25 cellular contexts compared by ENCODE assay signal in the genomic region with DNA sequence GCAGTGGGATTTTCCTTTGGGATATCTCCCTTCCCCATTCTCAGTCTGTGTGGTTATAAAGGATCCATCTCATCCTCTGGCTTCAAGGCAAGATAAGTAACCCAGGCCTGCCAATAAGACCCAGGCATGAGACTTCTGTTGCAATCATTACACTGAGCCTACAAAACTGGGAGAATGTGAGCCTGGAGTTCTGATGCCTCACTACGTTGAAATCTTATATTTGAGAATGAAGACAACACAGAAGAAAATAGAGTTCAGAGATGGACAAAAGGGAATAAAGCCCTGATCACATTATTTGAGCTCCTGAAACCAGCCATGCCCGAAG.
A peak's percentile ranks its signal among the peaks of the same experiment; 100 is the strongest.
DNase-seq lines count a peak whose midpoint lies in the region; ATAC-seq and TF ChIP-seq lines count a peak whose summit lies in the region.
"Had no signal": no experiment of that assay in that cellular context is flagged by ENCODE, and none has a peak within 500 bp of the region (broad histone marks: within the 10 kb centered on the region; RNA-seq: fewer than 3 reads in every experiment).

No MANE protein-coding gene starts in this region.

- H3K4me2 ChIP-seq in BLaER1, result peak overlapping the region; percentile 11
- H3K4me2 ChIP-seq: A549 had no signal

- H3K27ac Mint-ChIP-seq in activated T-helper 2 cell treated with anti-CD3 and anti-CD28 coated beads, Interferon-gamma antibody, Interleukin-2, Interleukin-4, amounts not matched to agents 10 μg/mL and 5 μg/mL and 100 μg/mL, durations not matched to agents 14 hours and 24 hours and 36 hours, result no peak overlapping the region
- H3K27ac Mint-ChIP-seq in CD8-positive, alpha-beta memory T cell, result no peak overlapping the region
- H3K27ac Mint-ChIP-seq in activated T-cell treated with anti-CD3 and anti-CD28 coated beads, Interleukin-2, amount 50 U/mL, for 72 hours, result no peak overlapping the region
- H3K27ac Mint-ChIP-seq: activated naive CD8-positive, alpha-beta T cell treated with anti-CD3 and anti-CD28 coated beads, Interleukin-2, amount 50 U/mL, for 24 hours; T-helper 2 cell treated with Interferon-gamma antibody and Interleukin-4, amounts not matched to agents 5 μg/mL and 100 μg/mL, for 36 hours had no signal

- H3K27me3 ChIP-seq in BLaER1 (no peaks in the 10 kb centered on the region), right atrium auricular region (no peaks in the 10 kb centered on the region), gastrocnemius medialis (no peaks in the 10 kb centered on the region)
- H3K27me3 ChIP-seq in CD8-positive, alpha-beta memory T cell (ENCODE audit: insufficient read depth, low read length, poor library complexity, severe bottlenecking), result no peaks in the 10 kb centered on the region
- H3K27me3 ChIP-seq: cardiac muscle cell, ovary, SJSA1 had no signal

- H3K4me3 ChIP-seq in BLaER1 (no peak overlapping the region), choroid plexus epithelial cell (ENCODE audit: low read depth, low read length) (no peak overlapping the region), right atrium auricular region (no peak overlapping the region), gastrocnemius medialis (no peak overlapping the region)
- H3K4me3 ChIP-seq in CD8-positive, alpha-beta memory T cell (ENCODE audit: low read length), result no peak overlapping the region
- H3K4me3 ChIP-seq: A549, cardiac muscle cell, ovary, SJSA1, skin epidermis had no signal

- TF ChIP-seq CTCF in choroid plexus epithelial cell (conservative IDR thresholded peaks at IDR 0.05; ENCODE audit: low read depth, low read length), result no peak
- TF ChIP-seq CTCF in right atrium auricular region (IDR thresholded peaks at IDR 0.05), result no peak
- no peak for TF ChIP-seq CTCF in gastrocnemius medialis (IDR thresholded peaks at IDR 0.05 in 4 of 5, conservative IDR thresholded peaks at IDR 0.05 in 1 of 5)

- CTCF ChIA-PET in CD8-positive, alpha-beta memory T cell (lab: Charles Lee), result no interaction called here

- TF ChIP-seq POLR2A in gastrocnemius medialis (IDR thresholded peaks at IDR 0.05), result no peak

- H3K36me3 Mint-ChIP-seq in activated T-helper 2 cell treated with anti-CD3 and anti-CD28 coated beads, Interferon-gamma antibody, Interleukin-2, Interleukin-4, amounts not matched to agents 10 μg/mL and 5 μg/mL and 100 μg/mL, durations not matched to agents 14 hours and 24 hours and 36 hours (ENCODE audit: low read depth), result no peaks in the 10 kb centered on the region
- H3K36me3 Mint-ChIP-seq in CD8-positive, alpha-beta memory T cell, result peaks cover 0 to 7% (median 0%) of the 10 kb centered on the region in 3 donors
- H3K36me3 Mint-ChIP-seq in activated T-cell treated with anti-CD3 and anti-CD28 coated beads, Interleukin-2, amount 50 U/mL, for 72 hours (ENCODE audit: insufficient read depth in 2 of 2), result peaks cover 2 to 3% of the 10 kb centered on the region in 2 donors

- H3K4me1 Mint-ChIP-seq in activated T-helper 2 cell treated with anti-CD3 and anti-CD28 coated beads, Interferon-gamma antibody, Interleukin-2, Interleukin-4, amounts not matched to agents 10 μg/mL and 5 μg/mL and 100 μg/mL, durations not matched to agents 14 hours and 24 hours and 36 hours (ENCODE audit: low read depth), result no peaks in the 10 kb centered on the region
- H3K4me1 Mint-ChIP-seq in CD8-positive, alpha-beta memory T cell, result no peaks in the 10 kb centered on the region
- no peaks in the 10 kb centered on the region for H3K4me1 Mint-ChIP-seq in activated T-cell treated with anti-CD3 and anti-CD28 coated beads, Interleukin-2, amount 50 U/mL, for 72 hours (ENCODE audit: low read depth)
- H3K4me1 Mint-ChIP-seq: activated naive CD8-positive, alpha-beta T cell treated with anti-CD3 and anti-CD28 coated beads, Interleukin-2, amount 50 U/mL, for 24 hours had no signal

- no peak overlapping the region for H3K4me3 Mint-ChIP-seq in activated T-helper 2 cell treated with anti-CD3 and anti-CD28 coated beads, Interferon-gamma antibody, Interleukin-2, Interleukin-4, amounts not matched to agents 10 μg/mL and 5 μg/mL and 100 μg/mL, durations not matched to agents 14 hours and 24 hours and 36 hours (ENCODE audit: low read depth)
- H3K4me3 Mint-ChIP-seq in CD8-positive, alpha-beta memory T cell, result no peak overlapping the region
- no peak overlapping the region for H3K4me3 Mint-ChIP-seq in activated T-cell treated with anti-CD3 and anti-CD28 coated beads, Interleukin-2, amount 50 U/mL, for 72 hours
- H3K4me3 Mint-ChIP-seq: activated naive CD8-positive, alpha-beta T cell treated with anti-CD3 and anti-CD28 coated beads, Interleukin-2, amount 50 U/mL, for 24 hours; T-helper 2 cell treated with Interferon-gamma antibody and Interleukin-4, amounts not matched to agents 5 μg/mL and 100 μg/mL, for 36 hours had no signal

- H3K27me3 Mint-ChIP-seq in activated T-helper 2 cell treated with anti-CD3 and anti-CD28 coated beads, Interferon-gamma antibody, Interleukin-2, Interleukin-4, amounts not matched to agents 10 μg/mL and 5 μg/mL and 100 μg/mL, durations not matched to agents 14 hours and 24 hours and 36 hours (ENCODE audit: low read depth), result no peaks in the 10 kb centered on the region
- peaks cover 4 to 5% of the 10 kb centered on the region in 2 donors for H3K27me3 Mint-ChIP-seq in CD8-positive, alpha-beta memory T cell
- no peaks in the 10 kb centered on the region for H3K27me3 Mint-ChIP-seq in activated T-cell treated with anti-CD3 and anti-CD28 coated beads, Interleukin-2, amount 50 U/mL, for 72 hours (ENCODE audit: low read depth)
- H3K27me3 Mint-ChIP-seq: activated naive CD8-positive, alpha-beta T cell treated with anti-CD3 and anti-CD28 coated beads, Interleukin-2, amount 50 U/mL, for 24 hours had no signal

- ATAC-seq in gastrocnemius medialis, result peak; percentile 74 to 85
- ATAC-seq in HG02798 (IDR thresholded peaks at IDR 0.05; ENCODE audit: poor library complexity, unreplicated experiment), result no peak
- no peak for ATAC-seq in activated T-cell treated with anti-CD3 and anti-CD28 coated beads, Interleukin-2, amount 50 U/mL, for 72 hours (replicated peaks in 1 of 2)
- ATAC-seq: A549; activated naive CD8-positive, alpha-beta T cell treated with anti-CD3 and anti-CD28 coated beads, Interleukin-2, amount 50 U/mL, for 24 hours had no signal

- H3K9ac ChIP-seq in BLaER1, result no peak overlapping the region

- peaks cover 12% of the 10 kb centered on the region for H3K9me3 Mint-ChIP-seq in activated T-helper 2 cell treated with anti-CD3 and anti-CD28 coated beads, Interferon-gamma antibody, Interleukin-2, Interleukin-4, amounts not matched to agents 10 μg/mL and 5 μg/mL and 100 μg/mL, durations not matched to agents 14 hours and 24 hours and 36 hours
- H3K9me3 Mint-ChIP-seq in CD8-positive, alpha-beta memory T cell, result peaks cover 0 to 11% (median 2%) of the 10 kb centered on the region in 5 donors
- H3K9me3 Mint-ChIP-seq in activated T-cell treated with anti-CD3 and anti-CD28 coated beads, Interleukin-2, amount 50 U/mL, for 72 hours, result peaks cover 5% of the 10 kb centered on the region in 2 donors

- POLR2A ChIA-PET in CD8-positive, alpha-beta memory T cell (lab: Charles Lee), result no interaction called here

- no peaks in the 10 kb centered on the region for H4K20me1 ChIP-seq in BLaER1

- H3K9me3 ChIP-seq in BLaER1 (peaks cover 28% of the 10 kb centered on the region), right atrium auricular region (no peaks in the 10 kb centered on the region), gastrocnemius medialis (no peaks in the 10 kb centered on the region)
- H3K9me3 ChIP-seq in CD8-positive, alpha-beta memory T cell (ENCODE audit: low read length), result no peaks in the 10 kb centered on the region
- H3K9me3 ChIP-seq: ovary, SJSA1 had no signal

- H3K36me3 ChIP-seq in BLaER1 (0 out of 2 replicates have a peak, but pooled peaks cover 3% of the 10 kb centered on the region), right atrium auricular region (no peaks in the 10 kb centered on the region), gastrocnemius medialis (no peaks in the 10 kb centered on the region)
- H3K36me3 ChIP-seq in CD8-positive, alpha-beta memory T cell (ENCODE audit: insufficient read depth, low read length), result no peaks in the 10 kb centered on the region
- H3K36me3 ChIP-seq: cardiac muscle cell, ovary, SJSA1 had no signal

- intact Hi-C loops in gastrocnemius medialis (cut with DNase I; ENCODE audit: low total_unique reads), result no loop called here
- intact Hi-C loops in activated T-helper 2 cell treated with anti-CD3 and anti-CD28 coated beads, Interferon-gamma antibody, Interleukin-2, Interleukin-4, amounts not matched to agents 10 μg/mL and 5 μg/mL and 100 μg/mL, durations not matched to agents 14 hours and 24 hours and 36 hours (cut with micrococcal nuclease), result no loop called here

- in situ Hi-C loops in gastrocnemius medialis (cut with MboI; ENCODE audit: low sequenced_read_pairs in 4 of 4), result no loop called here

- no peak overlapping the region for H3K27ac ChIP-seq in BLaER1
- peak overlapping the region; percentile 74 to 85 for H3K27ac ChIP-seq in right atrium auricular region
- peak overlapping the region; percentile 32 to 65 (median 53) for H3K27ac ChIP-seq in gastrocnemius medialis
- H3K27ac ChIP-seq in CD8-positive, alpha-beta memory T cell (ENCODE audit: low read depth, low read length), result no peak overlapping the region
- H3K27ac ChIP-seq: cardiac muscle cell, SJSA1, skin epidermis had no signal

- peak; percentile 75 for DNase-seq in choroid plexus epithelial cell (ENCODE audit: low read depth)
- DNase-seq in right atrium auricular region (ENCODE audit: low spot score), result no peak
- peak in 1 of 2 donors; percentile 38 for DNase-seq in gastrocnemius medialis
- DNase-seq in activated T-helper 2 cell treated with anti-CD3 and anti-CD28 coated beads, Interferon-gamma antibody, Interleukin-2, Interleukin-4, amounts not matched to agents 10 μg/mL and 5 μg/mL and 100 μg/mL, durations not matched to agents 14 hours and 24 hours and 36 hours (ENCODE audit: low spot score), result no peak
- no peak for DNase-seq in CD8-positive, alpha-beta memory T cell
- no peak for DNase-seq in activated T-cell treated with anti-CD3 and anti-CD28 coated beads, Interleukin-2, amount 50 U/mL, for 72 hours
- DNase-seq: activated CD4-positive, CD25-positive, alpha-beta regulatory T cell treated with anti-CD3 and anti-CD28 coated beads, Interleukin-2, amount 50 U/mL, for 72 hours; activated naive CD8-positive, alpha-beta T cell treated with anti-CD3 and anti-CD28 coated beads, Interleukin-2, amount 50 U/mL, for 24 hours; C1 segment of cervical spinal cord; DMS 273 treated with DMSO at 0.1 percent for 48 hours; foreskin melanocyte; HCEC 1CT; KBM-7; MV-4-11; NCI-H187 treated with DMSO at 0.1 percent for 48 hours; NCI-H524; stimulated activated CD4-positive, alpha-beta T cell treated with anti-CD3 and anti-CD28 coated beads, Interleukin-4, amount 100 ng/mL, for 24 hours had no signal

- H3K4me1 ChIP-seq in BLaER1 (peaks cover 14% of the 10 kb centered on the region; the same call in 1 of the 2 replicates), right atrium auricular region (peaks cover 0 to 50% of the 10 kb centered on the region in 2 donors), gastrocnemius medialis (peaks cover 0 to 20% of the 10 kb centered on the region in 2 donors)
- no peaks in the 10 kb centered on the region for H3K4me1 ChIP-seq in CD8-positive, alpha-beta memory T cell (ENCODE audit: insufficient read depth, low read length)

Comparison
In these comparisons a context has a peak if more than half of its experiments do, and no peak if none do; other contexts are left out.
1. H3K27ac ChIP-seq: peak in right atrium auricular region (2 of 2) and gastrocnemius medialis (4 of 4); none in BLaER1 (single experiment) and CD8-positive, alpha-beta memory T cell (single experiment).
2. ATAC-seq: peak in gastrocnemius medialis (2 of 2); none in HG02798 (single experiment) and activated T-cell treated with anti-CD3 and anti-CD28 coated beads, Interleukin-2, amount 50 U/mL, for 72 hours (0 of 2).